14 cellular contexts compared by ENCODE assay signal in the genomic region with DNA sequence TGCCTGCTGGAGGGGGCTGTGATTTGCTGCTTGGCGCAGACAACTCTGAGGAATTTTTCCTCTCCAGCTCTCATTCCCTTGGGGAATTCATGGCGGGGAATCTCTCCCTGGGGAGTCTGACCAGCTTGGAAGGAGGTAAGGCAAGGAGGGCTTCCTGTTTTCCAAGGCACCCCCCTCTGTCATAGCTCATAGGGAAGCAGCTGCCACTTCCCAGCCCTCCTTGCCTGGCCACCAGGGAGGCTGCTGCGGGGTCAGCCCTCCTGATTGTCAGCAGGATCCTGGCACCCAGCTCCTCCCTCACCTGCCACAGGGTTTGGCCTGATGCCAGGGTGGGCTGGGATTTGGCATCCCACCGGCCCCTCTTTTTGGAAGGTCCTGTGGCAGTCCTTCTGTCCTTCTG.
A peak's percentile ranks its signal among the peaks of the same experiment; 100 is the strongest.
DNase-seq lines count a peak whose midpoint lies in the region; ATAC-seq, FAIRE-seq and TF ChIP-seq lines count a peak whose summit lies in the region.
"Had no signal": no experiment of that assay in that cellular context is flagged by ENCODE, and none has a peak within 500 bp of the region (broad histone marks: within the 10 kb centered on the region; RNA-seq: fewer than 3 reads in every experiment).

No MANE protein-coding gene starts in this region.

- WGBS in small intestine, 3 donors, result 59 to 82% (median 77%) methylated on average over 4 of the region's 4 CpGs

- in situ Hi-C loops in gastrocnemius medialis (cut with MboI; ENCODE audit: low sequenced_read_pairs in 4 of 4), result no loop called here

- intact Hi-C loops in left ventricle myocardium inferior (cut with micrococcal nuclease) (no loop called here), gastrocnemius medialis (cut with DNase I; ENCODE audit: low total_unique reads) (no loop called here), vagina (cut with DNase I) (no loop called here)

- no peak for FAIRE-seq in small intestine (lab: Jason Lieb, UNC)
- FAIRE-seq: GM12878 had no signal

- TF ChIP-seq CTCF in left ventricle myocardium inferior (IDR thresholded peaks at IDR 0.05; ENCODE audit: borderline replicate concordance) (no peak), gastrocnemius medialis (IDR thresholded peaks at IDR 0.05 in 4 of 5, conservative IDR thresholded peaks at IDR 0.05 in 1 of 5) (no peak), vagina (IDR thresholded peaks at IDR 0.05) (no peak)

- DNase-seq in H7 (peak; percentile 81), SJCRH30 (peak; percentile 95 to 96), left ventricle myocardium inferior (no peak), gastrocnemius medialis (peak in 1 of 2 donors; percentile 17), SK-N-DZ (ENCODE audit: low spot score) (no peak), small intestine (no peak), NCI-H526 treated with DMSO at 0.1 percent for 48 hours (lab: John Stamatoyannopoulos, UW) (no peak), vagina (ENCODE audit: extremely low spot score in 2 of 2) (no peak)
- DNase-seq: activated CD4-positive, alpha-beta T cell treated with anti-CD3 and anti-CD28 coated beads, Interleukin-2, amount 50 U/mL, for 4 hours; activated naive CD4-positive, alpha-beta T cell treated with anti-CD3 and anti-CD28 coated beads, Interleukin-2, amount 50 U/mL, for 16 hours; hippocampal formation; mucosa of descending colon; NCI-H526 had no signal

- H3K4me1 ChIP-seq in SJCRH30 (peaks cover 59% of the 10 kb centered on the region), left ventricle myocardium inferior (peaks cover 93% of the 10 kb centered on the region), gastrocnemius medialis (peaks cover 27 to 46% of the 10 kb centered on the region in 2 donors), small intestine (ENCODE audit: control insufficient read depth in 2 of 2, insufficient read depth in 1 of 2, low read depth in 1 of 2, low read length in 1 of 2) (peaks cover 0 to 2% of the 10 kb centered on the region in 2 donors), vagina (peaks cover 62% of the 10 kb centered on the region)

- no peak overlapping the region for H3K4me3 ChIP-seq in H7 (ENCODE audit: insufficient read depth, low read depth, low read length)
- peak overlapping the region; percentile 24 for H3K4me3 ChIP-seq in SJCRH30
- H3K4me3 ChIP-seq in left ventricle myocardium inferior, result peak overlapping the region; percentile 24
- no peak overlapping the region for H3K4me3 ChIP-seq in gastrocnemius medialis
- H3K4me3 ChIP-seq in small intestine (ENCODE audit: low read depth in 1 of 2, low read length in 2 of 2), result no peak overlapping the region
- H3K4me3 ChIP-seq in vagina, result no peak overlapping the region
- H3K4me3 ChIP-seq: GM12878, mucosa of descending colon had no signal

- TF ChIP-seq POLR2A in gastrocnemius medialis (IDR thresholded peaks at IDR 0.05) (no peak), vagina (IDR thresholded peaks at IDR 0.05) (no peak)

- H3K9me3 ChIP-seq in SJCRH30 (replicated peaks), result no peaks in the 10 kb centered on the region
- no peaks in the 10 kb centered on the region for H3K9me3 ChIP-seq in left ventricle myocardium inferior (replicated peaks)
- H3K9me3 ChIP-seq in gastrocnemius medialis, result no peaks in the 10 kb centered on the region
- H3K9me3 ChIP-seq in small intestine (ENCODE audit: control insufficient read depth, low read depth), result no peaks in the 10 kb centered on the region
- no peaks in the 10 kb centered on the region for H3K9me3 ChIP-seq in vagina
- H3K9me3 ChIP-seq: mucosa of descending colon had no signal

- peak overlapping the region; percentile 96 for H3K27ac ChIP-seq in SJCRH30
- H3K27ac ChIP-seq in left ventricle myocardium inferior (replicated peaks), result peak overlapping the region; percentile 60
- H3K27ac ChIP-seq in gastrocnemius medialis, result peak overlapping the region in 3 of 4 donors; percentile 33 to 48 (median 39)
- H3K27ac ChIP-seq in small intestine (ENCODE audit: low read depth in 1 of 2, low read length in 1 of 2), result no peak overlapping the region
- H3K27ac ChIP-seq in vagina, result no peak overlapping the region

- no peak for ATAC-seq in gastrocnemius medialis
- ATAC-seq: GM12878, mucosa of descending colon had no signal

- H3K36me3 ChIP-seq in H7 (replicated peaks; ENCODE audit: control insufficient read depth, insufficient read depth, low read length) (no peaks in the 10 kb centered on the region), SJCRH30 (no peaks in the 10 kb centered on the region), left ventricle myocardium inferior (no peaks in the 10 kb centered on the region), gastrocnemius medialis (no peaks in the 10 kb centered on the region), small intestine (ENCODE audit: control insufficient read depth in 2 of 2, insufficient read depth in 2 of 2, low read length in 2 of 2) (no peaks in the 10 kb centered on the region), vagina (no peaks in the 10 kb centered on the region)

- H3K27me3 ChIP-seq in H7 (ENCODE audit: control insufficient read depth, insufficient read depth, low read length) (no peaks in the 10 kb centered on the region), SJCRH30 (no peaks in the 10 kb centered on the region), left ventricle myocardium inferior (ENCODE audit: low read depth) (no peaks in the 10 kb centered on the region), gastrocnemius medialis (no peaks in the 10 kb centered on the region), small intestine (ENCODE audit: control insufficient read depth in 2 of 2, insufficient read depth in 2 of 2, low read length in 2 of 2) (no peaks in the 10 kb centered on the region), vagina (no peaks in the 10 kb centered on the region)

Comparison
In these comparisons a context has a peak if more than half of its experiments do, and no peak if none do; other contexts are left out.
1. DNase-seq: peak in H7 (single experiment) and SJCRH30 (2 of 2); none in left ventricle myocardium inferior (single experiment), SK-N-DZ (single experiment), small intestine (single experiment), NCI-H526 treated with DMSO at 0.1 percent for 48 hours (single experiment) and vagina (0 of 2).
2. H3K4me3 ChIP-seq: peak in SJCRH30 (single experiment) and left ventricle myocardium inferior (single experiment); none in H7 (single experiment), gastrocnemius medialis (0 of 4), small intestine (0 of 2) and vagina (0 of 2).
3. H3K27ac ChIP-seq: peak in SJCRH30 (single experiment), left ventricle myocardium inferior (single experiment) and gastrocnemius medialis (3 of 4); none in small intestine (0 of 2) and vagina (single experiment).